Comparison of ENCODE assay signal across 11 cellular contexts in genomic region chr7:145909956-145910611, GRCh38.
DNase-seq lines count a peak whose midpoint lies in the region; ATAC-seq and TF ChIP-seq lines count a peak whose summit lies in the region.
"Had no signal": no experiment of that assay in that cellular context is flagged by ENCODE, and none has a peak within 500 bp of the region (broad histone marks: within the 10 kb centered on the region; RNA-seq: fewer than 3 reads in every experiment).

No MANE protein-coding gene starts in this region.

- DNase-seq in HCEC 1CT (peak; percentile 72), HK-2 (ENCODE audit: unreplicated experiment) (peak; percentile 10), choroid plexus epithelial cell (ENCODE audit: low read depth) (peak; percentile 83), type B pancreatic cell (ENCODE audit: extremely low spot score, unreplicated experiment) (no peak), iPS-NIHi11 (ENCODE audit: low spot score) (no peak)
- DNase-seq: activated CD8-positive, alpha-beta T cell treated with anti-CD3 and anti-CD28 coated beads, Interleukin-2, amount 10 ng/mL, durations not matched to agents 7 days and 5 days; RPMI8226; testis had no signal

- no peaks in the 10 kb centered on the region for H3K4me1 Mint-ChIP-seq in type B pancreatic cell (ENCODE audit: unreplicated experiment)

- H3K4me3 ChIP-seq in choroid plexus epithelial cell (ENCODE audit: low read depth, low read length) = no peak overlapping the region
- H3K4me3 ChIP-seq: testis had no signal

- H3K4me3 Mint-ChIP-seq in type B pancreatic cell = no peak overlapping the region
- H3K4me3 Mint-ChIP-seq: activated CD8-positive, alpha-beta T cell treated with anti-CD3 and anti-CD28 coated beads, Interleukin-2, amount 10 ng/mL, durations not matched to agents 7 days and 5 days had no signal

- H3K9me3 Mint-ChIP-seq in type B pancreatic cell = no peaks in the 10 kb centered on the region

- TF ChIP-seq CTCF in choroid plexus epithelial cell (conservative IDR thresholded peaks at IDR 0.05; ENCODE audit: low read depth, low read length) (no peak), type B pancreatic cell (conservative IDR thresholded peaks at IDR 0.05) (no peak)

- H3K27ac Mint-ChIP-seq in type B pancreatic cell = no peak overlapping the region
- H3K27ac Mint-ChIP-seq: activated CD8-positive, alpha-beta T cell treated with anti-CD3 and anti-CD28 coated beads, Interleukin-2, amount 10 ng/mL, durations not matched to agents 7 days and 5 days had no signal

- ATAC-seq in GM18858 (IDR thresholded peaks at IDR 0.05; ENCODE audit: unreplicated experiment) (peak; percentile 74), HG02571 (IDR thresholded peaks at IDR 0.05; ENCODE audit: unreplicated experiment) (no peak), GM19035 (IDR thresholded peaks at IDR 0.05; ENCODE audit: unreplicated experiment) (no peak)
- ATAC-seq: activated CD8-positive, alpha-beta T cell treated with anti-CD3 and anti-CD28 coated beads, Interleukin-2, amount 10 ng/mL, durations not matched to agents 7 days and 5 days had no signal

- no peaks in the 10 kb centered on the region for H3K36me3 Mint-ChIP-seq in type B pancreatic cell

- H3K27me3 Mint-ChIP-seq in type B pancreatic cell = no peaks in the 10 kb centered on the region

Comparison
In these comparisons a context has a peak if more than half of its experiments do, and no peak if none do; other contexts are left out.
1. DNase-seq: peak in HCEC 1CT (single experiment), HK-2 (single experiment) and choroid plexus epithelial cell (single experiment); none in type B pancreatic cell (single experiment) and iPS-NIHi11 (single experiment).